11 cellular contexts compared by ENCODE assay signal in genomic region chr6:134117409-134117808, GRCh38.
DNase-seq lines count a peak whose midpoint lies in the region; ATAC-seq and TF ChIP-seq lines count a peak whose summit lies in the region.
"Had no signal": no experiment of that assay in that cellular context is flagged by ENCODE, and none has a peak within 500 bp of the region (broad histone marks: within the 10 kb centered on the region; RNA-seq: fewer than 3 reads in every experiment).

No MANE protein-coding gene starts in this region.

- H3K14ac ChIP-seq in trophoblast cell (ENCODE audit: low read length) = no peak overlapping the region

- peak; percentile 56 for DNase-seq in DMS 273 (lab: John Stamatoyannopoulos, UW; ENCODE audit: unreplicated experiment)
- no peak for DNase-seq in DMS 273 treated with DMSO at 0.1 percent for 48 hours (lab: John Stamatoyannopoulos, UW)
- peak; percentile 86 for DNase-seq in NB4 (ENCODE audit: low read depth)
- DNase-seq in astrocyte of the spinal cord (ENCODE audit: low read depth, low spot score) = peak; percentile 17
- DNase-seq in trophoblast cell = peak; percentile 21 to 58
- no peak for DNase-seq in CD4-positive, alpha-beta T cell
- no peak for DNase-seq in right atrium auricular region (ENCODE audit: low spot score)
- DNase-seq: activated CD8-positive, alpha-beta memory T cell treated with anti-CD3 and anti-CD28 coated beads, Interleukin-2, amount 50 U/mL, for 4 hours had no signal

- ATAC-seq in CD4-positive, alpha-beta T cell (ENCODE audit: poor library complexity) = no peak
- ATAC-seq in HG03457 (IDR thresholded peaks at IDR 0.05; ENCODE audit: unreplicated experiment) = no peak

- H3K79me2 ChIP-seq in trophoblast cell (ENCODE audit: control insufficient read depth, insufficient read depth, low read length, poor library complexity) = no peaks in the 10 kb centered on the region

- H3K27me3 Mint-ChIP-seq in CD4-positive, alpha-beta T cell = peaks cover 7% of the 10 kb centered on the region

- in situ Hi-C loops in astrocyte of the spinal cord (cut with HindIII; ENCODE audit: low sequenced_read_pairs) = no loop called here

- H3K9me3 Mint-ChIP-seq in CD4-positive, alpha-beta T cell = no peaks in the 10 kb centered on the region

- H3K27me3 ChIP-seq in trophoblast cell (ENCODE audit: insufficient read depth, low read length) (no peaks in the 10 kb centered on the region), right atrium auricular region (no peaks in the 10 kb centered on the region)
- no peaks in the 10 kb centered on the region for H3K27me3 ChIP-seq in CD4-positive, alpha-beta T cell (ENCODE audit: control insufficient read depth, insufficient read depth, low read length)
- H3K27me3 ChIP-seq: SJSA1 had no signal

- H3K23ac ChIP-seq in trophoblast cell (ENCODE audit: low read length) = no peak overlapping the region

- CTCF ChIA-PET in CD4-positive, alpha-beta T cell (lab: Charles Lee) = no interaction called here

- POLR2A ChIA-PET in CD4-positive, alpha-beta T cell (lab: Charles Lee) = no interaction called here

- H3K9me3 ChIP-seq in trophoblast cell (ENCODE audit: insufficient read depth, low read depth, low read length) (no peaks in the 10 kb centered on the region), right atrium auricular region (no peaks in the 10 kb centered on the region)
- H3K9me3 ChIP-seq in CD4-positive, alpha-beta T cell (ENCODE audit: control insufficient read depth, low read length) = no peaks in the 10 kb centered on the region
- H3K9me3 ChIP-seq: SJSA1 had no signal

- H4K12ac ChIP-seq in trophoblast cell (ENCODE audit: low read depth, low read length) = no peak overlapping the region

- no peaks in the 10 kb centered on the region for H3K4me1 Mint-ChIP-seq in CD4-positive, alpha-beta T cell (ENCODE audit: low read depth)

- no peak overlapping the region for H2AFZ ChIP-seq in trophoblast cell (ENCODE audit: insufficient read depth, low read length, poor library complexity)

- H3K79me1 ChIP-seq in trophoblast cell (ENCODE audit: low read length) = no peaks in the 10 kb centered on the region

- TF ChIP-seq POLR2A in NB4 (IDR thresholded peaks at IDR 0.05; ENCODE audit: extremely low read depth, insufficient read length) = no peak

- no peak for TF ChIP-seq CTCF in NB4 (IDR thresholded peaks at IDR 0.05; ENCODE audit: low read depth, low read length)
- TF ChIP-seq CTCF in astrocyte of the spinal cord (IDR thresholded peaks at IDR 0.05; ENCODE audit: low read depth, low read length) = no peak
- TF ChIP-seq CTCF in CD4-positive, alpha-beta T cell (IDR thresholded peaks at IDR 0.05) = no peak
- no peak for TF ChIP-seq CTCF in right atrium auricular region (IDR thresholded peaks at IDR 0.05)

- H2AK5ac ChIP-seq in trophoblast cell (ENCODE audit: low read length) = no peak overlapping the region

- H3K27ac ChIP-seq in trophoblast cell (ENCODE audit: low read depth, low read length) (no peak overlapping the region), right atrium auricular region (no peak overlapping the region)
- H3K27ac ChIP-seq in CD4-positive, alpha-beta T cell (ENCODE audit: low read depth, low read length) = no peak overlapping the region
- H3K27ac ChIP-seq: 22Rv1, SJSA1 had no signal

- H2BK12ac ChIP-seq in trophoblast cell (ENCODE audit: low read length) = no peak overlapping the region

- no peak overlapping the region for H3K4me3 Mint-ChIP-seq in CD4-positive, alpha-beta T cell

- no peak overlapping the region for H4K91ac ChIP-seq in trophoblast cell (ENCODE audit: low read depth, low read length)

- WGBS in trophoblast cell (ENCODE audit: extremely low coverage, insufficient coverage, insufficient read length) = no CpG with 5 or more reads among the region's 6 CpGs

- H3K4me1 ChIP-seq in trophoblast cell (ENCODE audit: control insufficient read depth in 1 of 2, insufficient read depth in 2 of 2, low read length in 2 of 2) = no peaks in the 10 kb centered on the region
- H3K4me1 ChIP-seq in right atrium auricular region = no peaks in the 10 kb centered on the region
- H3K4me1 ChIP-seq: SJSA1 had no signal

- no peak overlapping the region for H2BK5ac ChIP-seq in trophoblast cell (ENCODE audit: low read depth, low read length, poor library complexity)

- intact Hi-C loops in CD4-positive, alpha-beta T cell (cut with DNase I, micrococcal nuclease) = no loop called here

- no peak overlapping the region for H3K9ac ChIP-seq in trophoblast cell (ENCODE audit: low read length)

- H2BK120ac ChIP-seq in trophoblast cell (ENCODE audit: insufficient read depth, low read length, poor library complexity) = no peak overlapping the region

- no peak overlapping the region for H3K4me3 ChIP-seq in NB4 (ENCODE audit: low read depth, low read length)
- no peak overlapping the region for H3K4me3 ChIP-seq in astrocyte of the spinal cord (ENCODE audit: low read depth, low read length)
- H3K4me3 ChIP-seq in trophoblast cell (ENCODE audit: low read depth, low read length) = no peak overlapping the region
- no peak overlapping the region for H3K4me3 ChIP-seq in right atrium auricular region
- H3K4me3 ChIP-seq: SJSA1 had no signal

- no peak overlapping the region for H4K8ac ChIP-seq in trophoblast cell (ENCODE audit: low read depth, low read length)

- H3K36me3 Mint-ChIP-seq in CD4-positive, alpha-beta T cell (ENCODE audit: low read depth) = no peaks in the 10 kb centered on the region

- no peak overlapping the region for H3K18ac ChIP-seq in trophoblast cell (ENCODE audit: low read length)

- H3K36me3 ChIP-seq in trophoblast cell (ENCODE audit: control insufficient read depth in 1 of 2, insufficient read depth in 2 of 2, low read length in 2 of 2) = no peaks in the 10 kb centered on the region
- H3K36me3 ChIP-seq in right atrium auricular region = no peaks in the 10 kb centered on the region
- H3K36me3 ChIP-seq: SJSA1 had no signal

- no peak overlapping the region for H3K4me2 ChIP-seq in trophoblast cell (ENCODE audit: low read length)

- H3K27ac Mint-ChIP-seq in CD4-positive, alpha-beta T cell = no peak overlapping the region

- H3K4ac ChIP-seq in trophoblast cell (ENCODE audit: low read depth, low read length) = no peak overlapping the region

Comparison
In these comparisons a context has a peak if more than half of its experiments do, and no peak if none do; other contexts are left out.
1. DNase-seq: peak in DMS 273 (single experiment), NB4 (single experiment), astrocyte of the spinal cord (single experiment) and trophoblast cell (2 of 2); none in DMS 273 treated with DMSO at 0.1 percent for 48 hours (single experiment), CD4-positive, alpha-beta T cell (0 of 10) and right atrium auricular region (single experiment).